Comparison of ENCODE assay signal across 13 cellular contexts in the genomic region with DNA sequence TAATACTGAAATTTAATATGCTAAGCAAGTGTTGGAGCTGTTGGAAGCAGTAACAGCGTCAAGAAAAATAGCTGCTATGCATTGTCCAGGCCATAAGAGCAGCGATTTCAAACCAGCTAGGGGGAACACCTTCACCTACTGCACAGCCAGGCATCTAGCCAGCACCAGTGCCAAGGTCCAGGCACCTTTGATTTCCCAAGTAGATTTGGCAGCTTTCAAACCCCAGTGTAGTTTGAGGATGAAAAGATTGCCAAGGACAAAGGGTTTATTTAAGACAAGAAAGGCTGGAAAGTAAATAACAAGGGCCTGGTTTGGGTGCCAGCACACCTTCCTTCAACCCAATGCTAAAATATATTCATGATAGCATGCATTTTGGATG.
DNase-seq lines count a peak whose midpoint lies in the region; ATAC-seq, FAIRE-seq and TF ChIP-seq lines count a peak whose summit lies in the region.
"Had no signal": no experiment of that assay in that cellular context is flagged by ENCODE, and none has a peak within 500 bp of the region (broad histone marks: within the 10 kb centered on the region; RNA-seq: fewer than 3 reads in every experiment).

No MANE protein-coding gene starts in this region.

- TF ChIP-seq CTCF in liver (IDR thresholded peaks at IDR 0.05; ENCODE audit: low read depth, low read length, missing input control) (no peak), HepG2 (CRISPR knock-in tag; IDR thresholded peaks at IDR 0.05) (no peak), right lobe of liver (IDR thresholded peaks at IDR 0.05) (no peak), thyroid gland (IDR thresholded peaks at IDR 0.05) (no peak)

- intact Hi-C loops in HepG2 (cut with micrococcal nuclease; ENCODE audit: unreplicated experiment): no loop called here
- intact Hi-C loops in right lobe of liver (cut with DNase I): loop anchor here in 1 of 2 donors (10.0 kb wide), 1 partner anchor 363 kb away; no protein-coding TSS in a partner anchor
- intact Hi-C loops in thyroid gland (cut with DNase I): no loop called here

- ATAC-seq in HepG2 (no peak), right lobe of liver (peak; percentile 94 to 97 (median 96)), HG03432 (IDR thresholded peaks at IDR 0.05; ENCODE audit: unreplicated experiment) (no peak)

- WGBS in liver: 35% methylated on average over 2 of the region's 2 CpGs
- WGBS in HepG2 (ENCODE audit: low lambda C conversion rate): 65% methylated on average over 2 of the region's 2 CpGs
- WGBS in right lobe of liver (ENCODE audit: insufficient coverage, low coverage, low lambda C conversion rate, missing lambda C conversion rate): 31% methylated on average over 2 of the region's 2 CpGs
- WGBS in thyroid gland, 2 donors: 34 to 37% methylated on average over 2 of the region's 2 CpGs

- POLR2A ChIA-PET in HepG2 (lab: Yijun Ruan, JAX): no interaction called here

- H3K9ac ChIP-seq in liver (ENCODE audit: low read depth in 1 of 2, low read length in 2 of 2): no peak overlapping the region
- no peak overlapping the region for H3K9ac ChIP-seq in HepG2 (ENCODE audit: insufficient read depth, low read depth, low read length)
- H3K9ac ChIP-seq: BLaER1 had no signal

- DNase-seq in HepG2 (ENCODE audit: low spot score): no peak
- peak; percentile 58 to 84 (median 83) for DNase-seq in right lobe of liver
- DNase-seq in thyroid gland: peak; percentile 63 to 73
- DNase-seq in DMS 273 treated with DMSO at 0.1 percent for 48 hours (lab: John Stamatoyannopoulos, UW): no peak

- no peak overlapping the region for H2AFZ ChIP-seq in HepG2 (ENCODE audit: low read length)
- H2AFZ ChIP-seq: GM23338 had no signal

- no peaks in the 10 kb centered on the region for H3K36me3 ChIP-seq in liver (ENCODE audit: control insufficient read depth in 4 of 4, insufficient read depth in 3 of 4, low read depth in 1 of 4, low read length in 3 of 4)
- peaks cover 0 to 8% of the 10 kb centered on the region in 2 experiments; a peak in 2 of 5 replicates for H3K36me3 ChIP-seq in HepG2 (replicated peaks in 1 of 2; ENCODE audit: control insufficient read depth in 1 of 2, insufficient read depth in 2 of 2, low read length in 2 of 2)
- H3K36me3 ChIP-seq in right lobe of liver: no peaks in the 10 kb centered on the region
- no peaks in the 10 kb centered on the region for H3K36me3 ChIP-seq in thyroid gland

- CTCF ChIA-PET in HepG2 (lab: Yijun Ruan, JAX; ENCODE audit: low intra/inter-chr PET ratio, low total read pairs): interaction anchor here (0.8 to 2.6 kb wide), 3 partner anchors 72 to 92 kb away, joined by 3 to 21 read pairs (median 4); no protein-coding TSS in a partner anchor

- no peak overlapping the region for H3K4me2 ChIP-seq in HepG2 (ENCODE audit: low read depth, low read length)
- H3K4me2 ChIP-seq: BLaER1, GM23338 had no signal

- H3K79me2 ChIP-seq in HepG2 (ENCODE audit: insufficient read depth, low read length): no peaks in the 10 kb centered on the region

- TF ChIP-seq EP300 in HepG2 (IDR thresholded peaks at IDR 0.05; ENCODE audit: low read depth in 2 of 2, low read length in 2 of 2) (no peak), HepG2 (CRISPR knock-in tag; IDR thresholded peaks at IDR 0.05; ENCODE audit: borderline replicate concordance) (no peak)

- TF ChIP-seq POLR2A in HepG2 (IDR thresholded peaks at IDR 0.05; ENCODE audit: insufficient read depth in 1 of 2, low read depth in 2 of 2, low read length in 2 of 2) (no peak), right lobe of liver (IDR thresholded peaks at IDR 0.05) (no peak), thyroid gland (IDR thresholded peaks at IDR 0.05) (no peak)

- H3K4me1 ChIP-seq in liver (ENCODE audit: control insufficient read depth in 4 of 4, insufficient read depth in 4 of 4, low read length in 3 of 4): peaks cover 0 to 12% (median 10%) of the 10 kb centered on the region in 4 donors
- H3K4me1 ChIP-seq in HepG2 (ENCODE audit: insufficient read depth, low read length): no peaks in the 10 kb centered on the region
- H3K4me1 ChIP-seq in right lobe of liver: peaks cover 0 to 13% (median 3%) of the 10 kb centered on the region in 4 donors
- H3K4me1 ChIP-seq in thyroid gland: peaks cover 6 to 16% of the 10 kb centered on the region in 2 donors
- H3K4me1 ChIP-seq: Caco-2 had no signal

- no peaks in the 10 kb centered on the region for H3K9me3 ChIP-seq in liver (ENCODE audit: control insufficient read depth in 4 of 4, low read length in 3 of 4)
- H3K9me3 ChIP-seq in HepG2 (ENCODE audit: low read length): no peaks in the 10 kb centered on the region
- H3K9me3 ChIP-seq in right lobe of liver: no peaks in the 10 kb centered on the region
- no peaks in the 10 kb centered on the region for H3K9me3 ChIP-seq in thyroid gland
- H3K9me3 ChIP-seq: BLaER1, Caco-2, HAP-1 had no signal

- FAIRE-seq in HepG2 (lab: Jason Lieb, UNC): no peak

- H3K27me3 ChIP-seq in liver (ENCODE audit: control insufficient read depth in 4 of 4, insufficient read depth in 4 of 4, low read length in 3 of 4): no peaks in the 10 kb centered on the region
- H3K27me3 ChIP-seq in HepG2 (ENCODE audit: control insufficient read depth in 1 of 2, insufficient read depth in 2 of 2, low read length in 2 of 2): no peaks in the 10 kb centered on the region
- H3K27me3 ChIP-seq in right lobe of liver: no peaks in the 10 kb centered on the region
- no peaks in the 10 kb centered on the region for H3K27me3 ChIP-seq in thyroid gland
- H3K27me3 ChIP-seq: BLaER1 had no signal

- H4K20me1 ChIP-seq in HepG2 (ENCODE audit: insufficient read depth, low read length): no peaks in the 10 kb centered on the region
- H4K20me1 ChIP-seq: BLaER1 had no signal

- H3K4me3 ChIP-seq in liver (ENCODE audit: low read depth in 1 of 3, low read length in 3 of 3) (no peak overlapping the region), HepG2 (replicated peaks in 1 of 3; ENCODE audit: insufficient read depth in 1 of 3, low read depth in 2 of 3, low read length in 3 of 3) (no peak overlapping the region), right lobe of liver (no peak overlapping the region), thyroid gland (replicated peaks in 1 of 3) (no peak overlapping the region)
- H3K4me3 ChIP-seq: BLaER1, GM12878, GM23338, HAP-1 had no signal

- H3K27ac ChIP-seq in liver (ENCODE audit: low read depth in 1 of 2, low read length in 2 of 2) (no peak overlapping the region), HepG2 (ENCODE audit: extremely low read length, insufficient read depth, low read length) (no peak overlapping the region), right lobe of liver (no peak overlapping the region), thyroid gland (no peak overlapping the region)
- H3K27ac ChIP-seq: 22Rv1, BLaER1, C4-2B had no signal

- no TSS peak for BruUV-seq in HepG2 (replicated peaks; lab: Mats Ljungman, UMichigan)

- TF ChIP-seq RAD21 in liver (IDR thresholded peaks at IDR 0.05): no peak
- no peak for TF ChIP-seq RAD21 in HepG2 (CRISPR knock-in tag; IDR thresholded peaks at IDR 0.05)

- in situ Hi-C loops in HepG2 (cut with HindIII; ENCODE audit: extremely low pct_ligation_motif_present, low pct_unique_long_range_greater_than_20kb): no loop called here

TF ChIP-seq in liver, 16 proteins besides CTCF, POLR2A, EP300 and RAD21 (continues in another document):
- peak in 1 of 2 donors; percentile 42 for TF ChIP-seq RXRA (IDR thresholded peaks at IDR 0.05)
- TF ChIP-seq, protein P1, sequence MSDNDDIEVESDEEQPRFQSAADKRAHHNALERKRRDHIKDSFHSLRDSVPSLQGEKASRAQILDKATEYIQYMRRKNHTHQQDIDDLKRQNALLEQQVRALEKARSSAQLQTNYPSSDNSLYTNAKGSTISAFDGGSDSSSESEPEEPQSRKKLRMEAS (IDR thresholded peaks at IDR 0.05): no peak
- no peak for TF ChIP-seq GABPA (IDR thresholded peaks at IDR 0.05 in 1 of 2, conservative IDR thresholded peaks at IDR 0.05 in 1 of 2)
- no peak for TF ChIP-seq TAF1 (conservative IDR thresholded peaks at IDR 0.05)
- no peak for TF ChIP-seq ATF3 (IDR thresholded peaks at IDR 0.05)
- TF ChIP-seq EGR1 (IDR thresholded peaks at IDR 0.05; ENCODE audit: low read depth in 2 of 2): no peak
- TF ChIP-seq SP1 (IDR thresholded peaks at IDR 0.05): peak; percentile 22
- no peak for TF ChIP-seq NR2F2 (IDR thresholded peaks at IDR 0.05)
- TF ChIP-seq FOXA2 (IDR thresholded peaks at IDR 0.05): no peak

TF ChIP-seq in HepG2, 621 proteins besides CTCF, POLR2A, EP300 and RAD21:
- TF ChIP-seq KLF13 (CRISPR knock-in tag; IDR thresholded peaks at IDR 0.05) (no peak), ERF (CRISPR knock-in tag; IDR thresholded peaks at IDR 0.05) (no peak), SRSF1 (optimal IDR thresholded peaks at IDR 0.05; ENCODE audit: low read depth, low read length) (no peak), SYNCRIP (IDR thresholded peaks at IDR 0.05; ENCODE audit: insufficient read depth, low read depth, low read length) (no peak), ZNF570 (CRISPR knock-in tag; IDR thresholded peaks at IDR 0.05; ENCODE audit: borderline replicate concordance) (no peak), RELA (CRISPR knock-in tag; IDR thresholded peaks at IDR 0.05) (no peak)
- TF ChIP-seq, protein P2, sequence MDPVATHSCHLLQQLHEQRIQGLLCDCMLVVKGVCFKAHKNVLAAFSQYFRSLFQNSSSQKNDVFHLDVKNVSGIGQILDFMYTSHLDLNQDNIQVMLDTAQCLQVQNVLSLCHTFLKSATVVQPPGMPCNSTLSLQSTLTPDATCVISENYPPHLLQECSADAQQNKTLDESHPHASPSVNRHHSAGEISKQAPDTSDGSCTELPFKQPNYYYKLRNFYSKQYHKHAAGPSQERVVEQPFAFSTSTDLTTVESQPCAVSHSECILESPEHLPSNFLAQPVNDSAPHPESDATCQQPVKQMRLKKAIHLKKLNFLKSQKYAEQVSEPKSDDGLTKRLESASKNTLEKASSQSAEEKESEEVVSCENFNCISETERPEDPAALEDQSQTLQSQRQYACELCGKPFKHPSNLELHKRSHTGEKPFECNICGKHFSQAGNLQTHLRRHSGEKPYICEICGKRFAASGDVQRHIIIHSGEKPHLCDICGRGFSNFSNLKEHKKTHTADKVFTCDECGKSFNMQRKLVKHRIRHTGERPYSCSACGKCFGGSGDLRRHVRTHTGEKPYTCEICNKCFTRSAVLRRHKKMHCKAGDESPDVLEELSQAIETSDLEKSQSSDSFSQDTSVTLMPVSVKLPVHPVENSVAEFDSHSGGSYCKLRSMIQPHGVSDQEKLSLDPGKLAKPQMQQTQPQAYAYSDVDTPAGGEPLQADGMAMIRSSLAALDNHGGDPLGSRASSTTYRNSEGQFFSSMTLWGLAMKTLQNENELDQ (CRISPR knock-in tag; IDR thresholded peaks at IDR 0.05; ENCODE audit: borderline replicate concordance): no peak
- TF ChIP-seq, protein P3, sequence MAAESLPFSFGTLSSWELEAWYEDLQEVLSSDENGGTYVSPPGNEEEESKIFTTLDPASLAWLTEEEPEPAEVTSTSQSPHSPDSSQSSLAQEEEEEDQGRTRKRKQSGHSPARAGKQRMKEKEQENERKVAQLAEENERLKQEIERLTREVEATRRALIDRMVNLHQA (CRISPR knock-in tag; IDR thresholded peaks at IDR 0.05): no peak
TF ChIP-seq in HepG2: peak in this region for 0.

Comparison
In these comparisons a context has a peak if more than half of its experiments do, and no peak if none do; other contexts are left out.
1. ATAC-seq: peak in right lobe of liver (4 of 4); none in HepG2 (single experiment) and HG03432 (single experiment).
2. DNase-seq: peak in right lobe of liver (3 of 3) and thyroid gland (2 of 2); none in HepG2 (single experiment) and DMS 273 treated with DMSO at 0.1 percent for 48 hours (single experiment).